ENCODE assay signal across 27 cellular contexts in genomic region chr14:91545204-91545603, GRCh38.
"Had no signal": no experiment of that assay in that cellular context is flagged by ENCODE, and none has a peak within 500 bp of the region (broad histone marks: within the 10 kb centered on the region; RNA-seq: fewer than 3 reads in every experiment).

No MANE protein-coding gene starts in this region.

- H3K36me3 ChIP-seq: neural progenitor cell, ovary, right lobe of liver, sigmoid colon, stomach, thoracic aorta, thyroid gland, tibial nerve, upper lobe of left lung, vagina had no signal

- H3K27me3 ChIP-seq: ovary, right lobe of liver, sigmoid colon, stomach, thyroid gland, tibial nerve, upper lobe of left lung, vagina had no signal

- H3K4me1 ChIP-seq: parathyroid adenoma, psoas muscle, right lobe of liver, sigmoid colon, stomach, thyroid gland, tibial nerve, upper lobe of left lung, vagina had no signal

- H3K27ac ChIP-seq: neural progenitor cell, ovary, parathyroid adenoma, psoas muscle, right lobe of liver, sigmoid colon, stomach, thoracic aorta, thyroid gland, tibial nerve, upper lobe of left lung, vagina had no signal

- H3K79me2 ChIP-seq: parathyroid adenoma had no signal

- H3K4me3 ChIP-seq: neural progenitor cell, ovary, psoas muscle, right lobe of liver, sigmoid colon, stomach, thoracic aorta, thyroid gland, tibial nerve, upper lobe of left lung, vagina had no signal

- H2AFZ ChIP-seq: neural progenitor cell, parathyroid adenoma had no signal

- H3K9ac ChIP-seq: neural progenitor cell, parathyroid adenoma had no signal

- H3K9me3 ChIP-seq: ovary, psoas muscle, thyroid gland had no signal

- H3K4me1 Mint-ChIP-seq: nephron; stimulated activated effector memory CD8-positive, alpha-beta T cell treated with anti-CD3 and anti-CD28 coated beads, Interleukin-12 subunit alpha, Interleukin-12 subunit beta, amount 100 ng/mL, for 72 hours; stimulated activated naive B cell treated with anti-CD40 and anti-IgM and Interleukin-4, amounts not matched to agents 10 μg/mL and 1 μg/mL and 100 μg/mL, for 72 hours had no signal

- H3K27ac Mint-ChIP-seq: nephron; neural progenitor cell; progenitor cell of endocrine pancreas; stimulated activated effector memory CD8-positive, alpha-beta T cell treated with anti-CD3 and anti-CD28 coated beads, Interleukin-12 subunit alpha, Interleukin-12 subunit beta, amount 100 ng/mL, for 72 hours; stimulated activated naive B cell treated with anti-CD40 and anti-IgM and Interleukin-4, amounts not matched to agents 10 μg/mL and 1 μg/mL and 100 μg/mL, for 72 hours; stimulated activated naive CD8-positive, alpha-beta T cell treated with anti-CD3 and anti-CD28 coated beads, Interleukin-15, Interleukin-2, amounts not matched to agents 100 ng/mL and 50 ng/mL, for 24 hours had no signal

- H3K4me3 Mint-ChIP-seq: nephron; neural progenitor cell; stimulated activated effector memory CD8-positive, alpha-beta T cell treated with anti-CD3 and anti-CD28 coated beads, Interleukin-12 subunit alpha, Interleukin-12 subunit beta, amount 100 ng/mL, for 72 hours; stimulated activated naive B cell treated with anti-CD40 and anti-IgM and Interleukin-4, amounts not matched to agents 10 μg/mL and 1 μg/mL and 100 μg/mL, for 72 hours; stimulated activated naive CD8-positive, alpha-beta T cell treated with anti-CD3 and anti-CD28 coated beads, Interleukin-15, Interleukin-2, amounts not matched to agents 100 ng/mL and 50 ng/mL, for 24 hours had no signal

- DNase-seq: occipital lobe; ovary; posterior cingulate gyrus; psoas muscle; right cardiac atrium; right lobe of liver; sigmoid colon; small intestine; stimulated activated CD4-positive, alpha-beta T cell treated with anti-CD3 and anti-CD28 coated beads, Interleukin-15, amount 100 ng/mL, for 24 hours; stimulated activated CD4-positive, alpha-beta T cell treated with anti-CD3 and anti-CD28 coated beads, Interleukin-2, amount 100 ng/mL, for 24 hours; stimulated activated CD4-positive, alpha-beta T cell treated with anti-CD3 and anti-CD28 coated beads, Interleukin-2, amount 100 ng/mL, for 48 hours; stimulated activated CD4-positive, alpha-beta T cell treated with anti-CD3 and anti-CD28 coated beads, Interleukin-4, amount 100 ng/mL, for 24 hours; stimulated activated naive B cell treated with anti-CD40 and anti-IgM and Interleukin-4, amounts not matched to agents 10 μg/mL and 1 μg/mL and 100 μg/mL, for 72 hours; stimulated activated naive CD4-positive, alpha-beta T cell treated with Interleukin-2 at 50 U/mL for 16 hours; stomach; thyroid gland; trophoblast cell; upper lobe of left lung had no signal

- H3K36me3 Mint-ChIP-seq: neural progenitor cell; stimulated activated effector memory CD8-positive, alpha-beta T cell treated with anti-CD3 and anti-CD28 coated beads, Interleukin-12 subunit alpha, Interleukin-12 subunit beta, amount 100 ng/mL, for 72 hours had no signal
